ENCODE assay signal across 2 cellular contexts in the genomic region with DNA sequence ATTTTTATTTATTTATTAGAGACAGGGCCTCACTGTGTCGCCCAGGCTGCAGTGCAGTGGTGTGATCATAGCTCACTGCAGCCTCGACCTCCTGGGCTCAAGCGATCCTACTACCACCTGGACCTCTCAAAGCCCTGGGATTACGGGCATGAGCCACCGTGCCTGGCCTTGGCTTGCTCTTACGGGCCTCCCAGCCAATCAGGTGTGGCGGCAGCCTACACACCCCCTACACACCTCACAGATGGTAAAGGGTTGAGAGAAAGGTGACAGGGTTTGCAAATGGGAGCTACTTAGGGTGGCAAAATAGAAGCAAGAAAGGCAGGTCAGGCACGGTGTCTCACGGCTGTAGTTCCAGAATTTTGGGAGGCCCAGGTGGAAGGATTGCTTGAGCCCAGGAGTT.
TF ChIP-seq lines count a peak whose summit lies in the region.

No MANE protein-coding gene starts in this region.

TF ChIP-seq in HEK293, 187 proteins besides CTCF, POLR2A, EP300 and RAD21:
- no peak for TF ChIP-seq ZNF585B (tag by site-specific recombination; IDR thresholded peaks at IDR 0.05)
- TF ChIP-seq ZNF768 (tag by site-specific recombination; IDR thresholded peaks at IDR 0.05) = no peak
- no peak for TF ChIP-seq KLF16 (tag by site-specific recombination; IDR thresholded peaks at IDR 0.05)
- peak; percentile 96 for TF ChIP-seq KLF10 (tag by site-specific recombination; IDR thresholded peaks at IDR 0.05)
TF ChIP-seq in HEK293: peak in this region for 1.

TF ChIP-seq in K562, 482 proteins besides CTCF, POLR2A, EP300 and RAD21:
- TF ChIP-seq NFYB (IDR thresholded peaks at IDR 0.05; ENCODE audit: extremely low read depth, insufficient read length) (peak; percentile 22), BDP1 (IDR thresholded peaks at IDR 0.05; ENCODE audit: insufficient read depth, insufficient read length) (no peak)
